Comparison of ENCODE assay signal across 8 cellular contexts in the genomic region with DNA sequence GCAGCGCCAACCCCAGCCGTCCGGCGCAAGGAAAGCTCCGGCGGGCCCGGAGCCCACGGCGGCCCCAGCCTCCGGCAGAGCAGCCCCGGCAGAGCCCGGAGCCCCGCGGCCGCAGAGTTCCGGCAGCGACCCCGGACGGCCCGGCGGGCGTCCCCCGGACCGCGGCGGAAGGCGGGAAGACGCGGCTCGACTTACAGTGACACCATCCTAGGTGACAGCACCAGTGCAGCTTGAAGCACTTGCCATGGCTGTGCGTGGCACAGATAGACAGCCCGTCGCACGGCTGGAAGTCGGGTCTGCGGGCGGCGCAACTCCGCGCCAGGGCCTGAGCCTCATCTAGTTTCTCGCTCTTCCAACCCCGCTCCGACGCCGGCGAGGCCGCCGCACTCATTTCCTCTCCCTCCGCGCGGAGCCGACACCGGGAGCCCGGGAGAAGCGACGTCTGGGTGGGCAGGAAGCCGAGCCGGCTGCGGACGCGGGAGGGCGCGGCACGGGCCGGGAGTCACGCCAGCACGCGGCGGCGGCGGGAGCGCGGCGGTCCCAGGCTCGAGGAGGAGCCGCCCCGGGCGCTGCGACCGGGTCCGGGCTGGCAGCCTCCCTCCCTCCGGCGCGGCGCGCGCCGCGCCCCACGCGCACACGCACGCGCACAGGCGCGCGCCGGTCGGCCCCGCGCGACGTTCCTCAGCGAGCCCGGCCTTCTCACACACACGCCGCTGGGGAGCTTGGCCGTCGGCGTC. TPM values are rescaled to one million over a fixed set of nuclear protein-coding genes. Genes with fewer than 3 reads are reported as not detected.
DNase-seq lines count a peak whose midpoint lies in the region; ATAC-seq, FAIRE-seq and TF ChIP-seq lines count a peak whose summit lies in the region.

C3orf70 (minus strand) TSS at position 628 of the 737 bp plus-strand sequence; CDS start at position 391, 237 bp downstream.

- ATAC-seq in activated CD8-positive, alpha-beta memory T cell treated with anti-CD3 and anti-CD28 coated beads, Interleukin-2, amount 10 ng/mL, durations not matched to agents 7 days and 5 days, result peak; percentile 73
- ATAC-seq in HG02588 (IDR thresholded peaks at IDR 0.05; ENCODE audit: unreplicated experiment), result no peak

- no peak for TF ChIP-seq CTCF in MM.1S (IDR thresholded peaks at IDR 0.05; ENCODE audit: low read length)
- TF ChIP-seq CTCF in thyroid gland (IDR thresholded peaks at IDR 0.05), result no peak

- 1 to 2% methylated on average over 18 to 26 of the region's 110 CpGs for WGBS in thyroid gland, 2 donors

- DNase-seq in Ammon's horn (ENCODE audit: low spot score) (peak; percentile 64), GM12891 (ENCODE audit: insufficient read length, low spot score) (peak; percentile 52), MM.1S (peak; percentile 82), fibroblast of gingiva (ENCODE audit: low read depth) (peak; percentile 55), thyroid gland (peak; percentile 31 to 37)
- DNase-seq in activated CD8-positive, alpha-beta memory T cell treated with anti-CD3 and anti-CD28 coated beads, Interleukin-2, amount 10 ng/mL, durations not matched to agents 7 days and 5 days, result peak; percentile 43

- H3K9me2 ChIP-seq in MM.1S (replicated peaks; ENCODE audit: insufficient read depth, low read length), result no peaks in the 10 kb centered on the region

- no peaks in the 10 kb centered on the region for H3K9me3 Mint-ChIP-seq in activated CD8-positive, alpha-beta memory T cell treated with anti-CD3 and anti-CD28 coated beads, Interleukin-2, amount 10 ng/mL, durations not matched to agents 7 days and 5 days (ENCODE audit: low read depth)

- H3K4me1 Mint-ChIP-seq in activated CD8-positive, alpha-beta memory T cell treated with anti-CD3 and anti-CD28 coated beads, Interleukin-2, amount 10 ng/mL, durations not matched to agents 7 days and 5 days, result peaks cover 5% of the 10 kb centered on the region

- 0 out of 2 replicates have a peak, but pooled peaks cover 9% of the 10 kb centered on the region for H3K4me1 ChIP-seq in MM.1S (ENCODE audit: low read length)
- no peaks in the 10 kb centered on the region for H3K4me1 ChIP-seq in mucosa of stomach (ENCODE audit: control insufficient read depth, insufficient read depth, low read length)
- H3K4me1 ChIP-seq in thyroid gland, result peaks cover 0 to 10% of the 10 kb centered on the region in 2 donors

- H3K4me3 ChIP-seq in MM.1S (ENCODE audit: low read length), result peak within 1 kb of the TSS; percentile 79
- H3K4me3 ChIP-seq in mucosa of stomach (ENCODE audit: low read length), result no peak within 1 kb of the TSS
- H3K4me3 ChIP-seq in thyroid gland (replicated peaks in 1 of 3), result peak within 1 kb of the TSS; percentile 7 to 55 (median 10)

- H3F3A ChIP-seq in MM.1S (ENCODE audit: insufficient read depth, low read length), result peaks cover 12% of the 10 kb centered on the region

- peak within 1 kb of the TSS; percentile 95 for H3K4me2 ChIP-seq in MM.1S (ENCODE audit: low read depth, low read length)

- no peaks in the 10 kb centered on the region for H3K36me3 ChIP-seq in MM.1S (replicated peaks; ENCODE audit: insufficient read depth, low read length)
- H3K36me3 ChIP-seq in mucosa of stomach (ENCODE audit: control insufficient read depth, insufficient read depth, low read length), result no peaks in the 10 kb centered on the region
- no peaks in the 10 kb centered on the region for H3K36me3 ChIP-seq in thyroid gland

- peak within 1 kb of the TSS; percentile 89 for H2AFZ ChIP-seq in MM.1S (ENCODE audit: low read length)

- H3K9ac ChIP-seq in MM.1S (ENCODE audit: low read length) (peak within 1 kb of the TSS; percentile 70), mucosa of stomach (ENCODE audit: low read length) (peak within 1 kb of the TSS; percentile 22)

- H3K79me2 ChIP-seq in MM.1S (ENCODE audit: low read length), result peaks cover 14% of the 10 kb centered on the region

- intact Hi-C loops in thyroid gland (cut with DNase I), result no loop called here

- no peak within 1 kb of the TSS for H3K27ac Mint-ChIP-seq in activated CD8-positive, alpha-beta memory T cell treated with anti-CD3 and anti-CD28 coated beads, Interleukin-2, amount 10 ng/mL, durations not matched to agents 7 days and 5 days

- no peaks in the 10 kb centered on the region for H4K20me1 ChIP-seq in MM.1S (ENCODE audit: insufficient read depth, low read length)

- peak within 1 kb of the TSS; percentile 73 for H3K4me3 Mint-ChIP-seq in activated CD8-positive, alpha-beta memory T cell treated with anti-CD3 and anti-CD28 coated beads, Interleukin-2, amount 10 ng/mL, durations not matched to agents 7 days and 5 days

- no peak for FAIRE-seq in GM12891 (lab: Jason Lieb, UNC)

- H3K27me3 ChIP-seq in MM.1S (replicated peaks; ENCODE audit: insufficient read depth, low read length) (0 out of 2 replicates have a peak, but pooled peaks cover 9% of the 10 kb centered on the region), mucosa of stomach (ENCODE audit: control insufficient read depth, insufficient read depth, low read length) (peaks cover 59% of the 10 kb centered on the region), thyroid gland (no peaks in the 10 kb centered on the region)

- CTCF ChIA-PET in activated CD8-positive, alpha-beta memory T cell treated with anti-CD3 and anti-CD28 coated beads, Interleukin-2, amount 10 ng/mL, durations not matched to agents 7 days and 5 days (lab: Charles Lee), result interaction anchor here (1.0 to 1.4 kb wide), 3 partner anchors 19 to 26 kb away, joined by 3 to 5 read pairs (median 4); no protein-coding TSS in a partner anchor

- TF ChIP-seq POLR2A in GM12891 (IDR thresholded peaks at IDR 0.05; ENCODE audit: low read depth, low read length), result no peak
- no peak for TF ChIP-seq POLR2A in thyroid gland (IDR thresholded peaks at IDR 0.05)

- H3K36me3 Mint-ChIP-seq in activated CD8-positive, alpha-beta memory T cell treated with anti-CD3 and anti-CD28 coated beads, Interleukin-2, amount 10 ng/mL, durations not matched to agents 7 days and 5 days, result no peaks in the 10 kb centered on the region

- H3K27ac ChIP-seq in MM.1S (ENCODE audit: low read length) (peak within 1 kb of the TSS; percentile 22; the same call in 1 of the 2 replicates), thyroid gland (peak within 1 kb of the TSS; percentile 36 to 79 (median 63))

- H3K27me3 Mint-ChIP-seq in activated CD8-positive, alpha-beta memory T cell treated with anti-CD3 and anti-CD28 coated beads, Interleukin-2, amount 10 ng/mL, durations not matched to agents 7 days and 5 days, result peaks cover 42% of the 10 kb centered on the region

- no peaks in the 10 kb centered on the region for H3K9me3 ChIP-seq in MM.1S (replicated peaks; ENCODE audit: insufficient read depth, low read length)
- H3K9me3 ChIP-seq in mucosa of stomach (ENCODE audit: control insufficient read depth, low read length), result no peaks in the 10 kb centered on the region
- no peaks in the 10 kb centered on the region for H3K9me3 ChIP-seq in thyroid gland

TF ChIP-seq in GM12891, 5 proteins besides CTCF, POLR2A, EP300 and RAD21:
- TF ChIP-seq TAF1 (IDR thresholded peaks at IDR 0.05; ENCODE audit: low read depth, low read length) (no peak), SPI1 (IDR thresholded peaks at IDR 0.05; ENCODE audit: low read depth, low read length) (no peak), PAX5 (IDR thresholded peaks at IDR 0.05; ENCODE audit: insufficient read depth, low read length, severe bottlenecking) (no peak), POU2F2 (IDR thresholded peaks at IDR 0.05; ENCODE audit: low read depth, low read length) (no peak), POLR2AphosphoS5 (IDR thresholded peaks at IDR 0.05; ENCODE audit: low read depth, low read length) (no peak)

RNA-seq across cellular contexts. Expression of gene C3orf70, which starts in this region (rescaled TPM):
- polyA plus RNA-seq in GM12891 (2012; ENCODE audit: low read depth, missing spikeins), result 0.05 TPM
- total RNA-seq in activated CD8-positive, alpha-beta memory T cell treated with anti-CD3 and anti-CD28 coated beads, Interleukin-2, amount 10 ng/mL, durations not matched to agents 7 days and 5 days, result under 1 TPM in 1 of 2 experiments, not detected in 1; 0.07 TPM
- 1 to 10 TPM; 1.6 to 3.0 (median 2.1) TPM for total RNA-seq in thyroid gland

Comparison
In these comparisons a context has a peak if more than half of its experiments do, and no peak if none do; other contexts are left out.
1. Peak in DNase-seq and ATAC-seq in activated CD8-positive, alpha-beta memory T cell treated with anti-CD3 and anti-CD28 coated beads, Interleukin-2, amount 10 ng/mL, durations not matched to agents 7 days and 5 days; RNA of the gene not detected or under 1 TPM.